Comparison of ENCODE assay signal across 19 cellular contexts in the genomic region with DNA sequence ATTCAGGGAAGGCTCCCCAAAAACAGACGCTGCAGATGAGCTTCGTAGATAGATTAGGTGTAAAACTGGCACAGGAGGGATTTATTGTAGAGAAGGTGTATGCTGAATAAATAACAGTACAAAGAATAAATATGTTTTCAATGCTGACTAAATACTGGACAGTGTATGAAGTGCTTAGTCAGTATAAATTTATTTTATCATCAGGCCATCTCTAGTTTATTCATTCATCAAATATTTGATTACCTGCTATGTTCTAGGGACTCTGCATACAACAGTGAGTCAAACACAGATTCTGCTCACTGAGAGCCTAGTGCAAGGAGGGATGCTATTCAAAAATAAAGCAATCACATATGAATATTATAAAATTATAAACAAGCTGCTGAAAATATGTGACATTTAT.
"Had no signal": no experiment of that assay in that cellular context is flagged by ENCODE, and none has a peak within 500 bp of the region (broad histone marks: within the 10 kb centered on the region; RNA-seq: fewer than 3 reads in every experiment).

No MANE protein-coding gene starts in this region.

- H3K4me3 ChIP-seq: hepatocyte, left ventricle myocardium inferior, prostate gland, thoracic aorta, vagina had no signal

- ATAC-seq: activated CD4-positive, CD25-positive, alpha-beta regulatory T cell treated with anti-CD3 and anti-CD28 coated beads, Interleukin-2, amount 50 U/mL, for 24 hours; naive thymus-derived CD8-positive, alpha-beta T cell had no signal

- H3K9me3 ChIP-seq: prostate gland, vagina had no signal

- DNase-seq: activated CD4-positive, alpha-beta memory T cell treated with anti-CD3 and anti-CD28 coated beads, Interleukin-2, amount 10 ng/mL, durations not matched to agents 7 days and 5 days; activated CD4-positive, alpha-beta T cell treated with anti-CD3 and anti-CD28 coated beads, Interleukin-2, amount 10 ng/mL, durations not matched to agents 24 days and 14 days; activated gamma-delta T cell; activated naive CD4-positive, alpha-beta T cell treated with anti-CD3 and anti-CD28 coated beads, Interleukin-2, amount 50 U/mL, for 16 hours; aorta; central memory CD4-positive, alpha-beta T cell; dermis blood vessel endothelial cell; effector CD8-positive, alpha-beta T cell; erythroblast; glutamatergic neuron; left ventricle myocardium inferior; naive thymus-derived CD8-positive, alpha-beta T cell; stimulated activated CD4-positive, alpha-beta T cell treated with anti-CD3 and anti-CD28 coated beads, Interleukin-4, amount 100 ng/mL, for 24 hours; stimulated activated naive CD4-positive, alpha-beta T cell treated with Interleukin-2 at 50 U/mL for 16 hours had no signal

- H3K4me1 ChIP-seq: left ventricle myocardium inferior, prostate gland, vagina had no signal

- H3K36me3 ChIP-seq: left ventricle myocardium inferior, prostate gland, thoracic aorta, vagina had no signal

- H3K27ac ChIP-seq: hepatocyte, left ventricle myocardium inferior, prostate gland, thoracic aorta, vagina had no signal

- H3K27me3 ChIP-seq: hepatocyte, vagina had no signal
